14 cellular contexts compared by ENCODE assay signal in genomic region chr17:71423871-71424546, GRCh38.
DNase-seq lines count a peak whose midpoint lies in the region; ATAC-seq and TF ChIP-seq lines count a peak whose summit lies in the region.
"Had no signal": no experiment of that assay in that cellular context is flagged by ENCODE, and none has a peak within 500 bp of the region (broad histone marks: within the 10 kb centered on the region; RNA-seq: fewer than 3 reads in every experiment).

No MANE protein-coding gene starts in this region.

- no peak overlapping the region for H3K27ac Mint-ChIP-seq in stimulated activated memory B cell treated with anti-CD40 and anti-IgM and Interleukin-4, amounts not matched to agents 10 μg/mL and 1 μg/mL and 100 μg/mL, for 72 hours

- H3K27ac ChIP-seq in VCaP (peak overlapping the region; percentile 73), neural cell (ENCODE audit: low read length) (peak overlapping the region; percentile 7)
- H3K27ac ChIP-seq: uterus had no signal

- H3K27me3 Mint-ChIP-seq in stimulated activated memory B cell treated with anti-CD40 and anti-IgM and Interleukin-4, amounts not matched to agents 10 μg/mL and 1 μg/mL and 100 μg/mL, for 72 hours, result no peaks in the 10 kb centered on the region

- H3K4me2 ChIP-seq in neural cell (ENCODE audit: low read length), result no peak overlapping the region

- peak; percentile 96 for DNase-seq in NCI-H1092 treated with DMSO at 0.1 percent for 48 hours (lab: John Stamatoyannopoulos, UW)
- no peak for DNase-seq in NCI-H1092 (lab: John Stamatoyannopoulos, UW)
- peak; percentile 37 for DNase-seq in NCI-H187 treated with DMSO at 0.1 percent for 48 hours (lab: John Stamatoyannopoulos, UW)
- DNase-seq in DMS 273 treated with DMSO at 0.1 percent for 48 hours (lab: John Stamatoyannopoulos, UW), result no peak
- DNase-seq: 8988T; activated CD4-positive, alpha-beta T cell treated with anti-CD3 and anti-CD28 coated beads, Interleukin-2, amount 50 U/mL, for 4 hours; activated naive CD4-positive, alpha-beta T cell treated with anti-CD3 and anti-CD28 coated beads, Interleukin-2, amount 50 U/mL, for 16 hours; hypothalamus; small intestine; uterus had no signal

- no peak overlapping the region for H2AFZ ChIP-seq in neural cell (ENCODE audit: low read depth, low read length)

- no peak for TF ChIP-seq CTCF in VCaP (conservative IDR thresholded peaks at IDR 0.05)
- no peak for TF ChIP-seq CTCF in neural cell (IDR thresholded peaks at IDR 0.05; ENCODE audit: poor library complexity, severe bottlenecking)

- H4K20me1 ChIP-seq in neural cell (ENCODE audit: insufficient read depth), result no peaks in the 10 kb centered on the region

- no peaks in the 10 kb centered on the region for H3K9me3 ChIP-seq in neural cell (ENCODE audit: low read length)
- H3K9me3 ChIP-seq: uterus had no signal

- no peaks in the 10 kb centered on the region for H3K79me2 ChIP-seq in neural cell (replicated peaks; ENCODE audit: insufficient read depth, low read length)

- no peak overlapping the region for H3K4me3 Mint-ChIP-seq in stimulated activated memory B cell treated with anti-CD40 and anti-IgM and Interleukin-4, amounts not matched to agents 10 μg/mL and 1 μg/mL and 100 μg/mL, for 72 hours

- TF ChIP-seq EP300 in neural cell (conservative IDR thresholded peaks at IDR 0.05; ENCODE audit: poor library complexity, severe bottlenecking), result peak; percentile 47

- H3K27me3 ChIP-seq in neural cell (ENCODE audit: insufficient read depth, low read depth, low read length), result no peaks in the 10 kb centered on the region
- H3K27me3 ChIP-seq: uterus had no signal

- H3K4me3 ChIP-seq in neural cell (ENCODE audit: low read length), result no peak overlapping the region
- H3K4me3 ChIP-seq: uterus had no signal

- H3F3A ChIP-seq in neural cell (ENCODE audit: insufficient read depth, low read length, poor library complexity, severe bottlenecking), result no peaks in the 10 kb centered on the region

- no peak for TF ChIP-seq RAD21 in neural cell (conservative IDR thresholded peaks at IDR 0.05)

- H3K9me3 Mint-ChIP-seq in stimulated activated memory B cell treated with anti-CD40 and anti-IgM and Interleukin-4, amounts not matched to agents 10 μg/mL and 1 μg/mL and 100 μg/mL, for 72 hours, result peaks cover 15% of the 10 kb centered on the region

- H3K9me2 ChIP-seq in neural cell (ENCODE audit: insufficient read depth, low read length), result no peaks in the 10 kb centered on the region

- no peaks in the 10 kb centered on the region for H3K36me3 Mint-ChIP-seq in stimulated activated memory B cell treated with anti-CD40 and anti-IgM and Interleukin-4, amounts not matched to agents 10 μg/mL and 1 μg/mL and 100 μg/mL, for 72 hours

- no peaks in the 10 kb centered on the region for H3K36me3 ChIP-seq in neural cell (ENCODE audit: insufficient read depth, low read length)
- H3K36me3 ChIP-seq: uterus had no signal

- no peaks in the 10 kb centered on the region for H3K4me1 Mint-ChIP-seq in stimulated activated memory B cell treated with anti-CD40 and anti-IgM and Interleukin-4, amounts not matched to agents 10 μg/mL and 1 μg/mL and 100 μg/mL, for 72 hours

- no peak overlapping the region for H3K9ac ChIP-seq in neural cell (ENCODE audit: low read length)

- no peak for ATAC-seq in stimulated activated memory B cell treated with anti-CD40 and anti-IgM and Interleukin-4, amounts not matched to agents 10 μg/mL and 1 μg/mL and 100 μg/mL, for 72 hours
- ATAC-seq in HG02973 (IDR thresholded peaks at IDR 0.05; ENCODE audit: unreplicated experiment), result no peak

TF ChIP-seq in neural cell, 6 proteins besides CTCF, POLR2A, EP300 and RAD21:
- TF ChIP-seq EZH2 (IDR thresholded peaks at IDR 0.05; ENCODE audit: borderline replicate concordance, insufficient read depth, low read length, poor library complexity, severe bottlenecking), result no peak
- no peak for TF ChIP-seq TAF1 (IDR thresholded peaks at IDR 0.05; ENCODE audit: low read depth)
- TF ChIP-seq SMC3 (conservative IDR thresholded peaks at IDR 0.05; ENCODE audit: poor library complexity), result no peak
- TF ChIP-seq MXI1 (conservative IDR thresholded peaks at IDR 0.05; ENCODE audit: poor library complexity, severe bottlenecking), result no peak
- no peak for TF ChIP-seq POLR2AphosphoS5 (IDR thresholded peaks at IDR 0.05)
- no peak for TF ChIP-seq REST (IDR thresholded peaks at IDR 0.05; ENCODE audit: borderline replicate concordance)
TF ChIP-seq in neural cell: peak in this region for 0.

Comparison
In these comparisons a context has a peak if more than half of its experiments do, and no peak if none do; other contexts are left out.
1. DNase-seq: peak in NCI-H1092 treated with DMSO at 0.1 percent for 48 hours (single experiment) and NCI-H187 treated with DMSO at 0.1 percent for 48 hours (single experiment); none in NCI-H1092 (single experiment) and DMS 273 treated with DMSO at 0.1 percent for 48 hours (single experiment).